ENCODE assay signal across 11 cellular contexts in genomic region chr7:45031829-45032228, GRCh38. TPM values are rescaled to one million over a fixed set of nuclear protein-coding genes. Genes with fewer than 3 reads are reported as not detected.
DNase-seq lines count a peak whose midpoint lies in the region; FAIRE-seq and TF ChIP-seq lines count a peak whose summit lies in the region.
"Had no signal": no experiment of that assay in that cellular context is flagged by ENCODE, and none has a peak within 500 bp of the region (broad histone marks: within the 10 kb centered on the region; RNA-seq: fewer than 3 reads in every experiment).

No MANE protein-coding gene starts in this region.

- H2BK5ac ChIP-seq in H1 (ENCODE audit: low read depth, low read length), result 0 out of 2 replicates have a peak overlapping the region, but pooled peaks have one; percentile 26

- peaks cover 12% of the 10 kb centered on the region for H3F3A ChIP-seq in MM.1S (ENCODE audit: insufficient read depth, low read length)

- H3K23me2 ChIP-seq in H1 (ENCODE audit: low read depth, low read length), result no peaks in the 10 kb centered on the region

- CTCF ChIA-PET in H1 (lab: Charles Lee; ENCODE audit: partially characterized antibody), result interaction anchor here (0.8 to 2.0 kb wide), 5 partner anchors 10 to 119 kb away, joined by 3 to 10 read pairs (median 6); no protein-coding TSS in a partner anchor

- no peak overlapping the region for H2BK12ac ChIP-seq in H1 (ENCODE audit: low read depth, low read length)

- H3K9me3 ChIP-seq in H1 (ENCODE audit: insufficient read depth in 2 of 2, low read depth in 1 of 2, low read length in 1 of 2) (no peaks in the 10 kb centered on the region), MM.1S (replicated peaks; ENCODE audit: insufficient read depth, low read length) (no peaks in the 10 kb centered on the region)

- H3K4me3 Mint-ChIP-seq in CD14-positive monocyte, result no peak overlapping the region

- H3K14ac ChIP-seq in H1 (ENCODE audit: insufficient read length), result no peak overlapping the region

- no peak overlapping the region for H3K4me2 ChIP-seq in H1 (ENCODE audit: insufficient read depth in 1 of 2, low read depth in 2 of 2, low read length in 2 of 2)
- no peak overlapping the region for H3K4me2 ChIP-seq in MM.1S (ENCODE audit: low read depth, low read length)

- no peak overlapping the region for H2BK120ac ChIP-seq in H1 (replicated peaks; ENCODE audit: low read depth, low read length)

- H3K27me3 ChIP-seq in H1 (replicated peaks in 1 of 4; ENCODE audit: control insufficient read depth in 3 of 4, extremely low read depth in 1 of 4, insufficient read depth in 3 of 4, low read length in 3 of 4) (no peaks in the 10 kb centered on the region), MM.1S (replicated peaks; ENCODE audit: insufficient read depth, low read length) (no peaks in the 10 kb centered on the region)
- H3K27me3 ChIP-seq: brain microvascular endothelial cell had no signal

- no peak for FAIRE-seq in H1 (lab: Jason Lieb, UNC)
- FAIRE-seq: endothelial cell of umbilical vein had no signal

- H3K9ac ChIP-seq in H1 (replicated peaks in 1 of 4; ENCODE audit: extremely low read depth in 1 of 4, low read depth in 3 of 4, low read length in 3 of 4), result no peak overlapping the region
- no peak overlapping the region for H3K9ac ChIP-seq in MM.1S (ENCODE audit: low read length)

- no peak overlapping the region for H3K23ac ChIP-seq in H1 (ENCODE audit: insufficient read length)

- no peaks in the 10 kb centered on the region for H3K9me3 Mint-ChIP-seq in CD14-positive monocyte

- no peak overlapping the region for H3K4ac ChIP-seq in H1 (replicated peaks; ENCODE audit: insufficient read length, low read depth, low read length)

- no peak overlapping the region for H4K91ac ChIP-seq in H1 (replicated peaks; ENCODE audit: insufficient read length, low read length)

- DNase-seq in CD14-positive monocyte (ENCODE audit: low spot score), result no peak
- DNase-seq in DMS53 treated with DMSO at 0.1 percent for 48 hours (lab: John Stamatoyannopoulos, UW; ENCODE audit: unreplicated experiment), result peak; percentile 21
- DNase-seq in NCI-H748 treated with DMSO at 0.1 percent for 48 hours (lab: John Stamatoyannopoulos, UW), result peak; percentile 26
- DNase-seq in H1 (ENCODE audit: low read depth in 1 of 2, low spot score in 2 of 2), result no peak
- no peak for DNase-seq in MM.1S
- DNase-seq in NCI-H2196 treated with DMSO at 0.1 percent for 48 hours (lab: John Stamatoyannopoulos, UW; ENCODE audit: unreplicated experiment), result no peak
- no peak for DNase-seq in NCI-H226
- no peak for DNase-seq in NCI-H187 (lab: John Stamatoyannopoulos, UW)
- DNase-seq: brain microvascular endothelial cell, mammary epithelial cell had no signal

- H3K79me2 ChIP-seq in H1 (ENCODE audit: control insufficient read depth in 1 of 2, insufficient read depth in 2 of 2, low read length in 2 of 2), result peaks cover 0 to 25% of the 10 kb centered on the region in 2 experiments; a peak in 2 of 4 replicates
- H3K79me2 ChIP-seq in MM.1S (ENCODE audit: low read length), result peaks cover 97% of the 10 kb centered on the region

- H3K27ac Mint-ChIP-seq in CD14-positive monocyte, result peak overlapping the region in 6 of 7 donors; percentile 12 to 79 (median 55)

- no peak overlapping the region for H2AK5ac ChIP-seq in H1 (ENCODE audit: low read depth, low read length)

- H3K4me1 ChIP-seq in H1 (replicated peaks in 1 of 4; ENCODE audit: control insufficient read depth in 3 of 4, insufficient read depth in 4 of 4, low read length in 3 of 4) (peaks cover 0 to 5% (median 0%) of the 10 kb centered on the region in 4 experiments; a peak in 1 of 7 replicates), MM.1S (ENCODE audit: low read length) (peaks cover 37% of the 10 kb centered on the region)

- H2BK15ac ChIP-seq in H1 (ENCODE audit: low read length), result no peak overlapping the region

- intact Hi-C loops in CD14-positive monocyte (cut with micrococcal nuclease), result no loop called here

- H3K79me1 ChIP-seq in H1 (ENCODE audit: low read depth, low read length), result no peaks in the 10 kb centered on the region; the same call in none of the 2 replicates

- peaks cover 77% of the 10 kb centered on the region for H3K4me1 Mint-ChIP-seq in CD14-positive monocyte

- peaks cover 18 to 52% of the 10 kb centered on the region in 2 donors for H3K36me3 Mint-ChIP-seq in CD14-positive monocyte

- no peak overlapping the region for H3K56ac ChIP-seq in H1 (replicated peaks; ENCODE audit: insufficient read length, low read depth, low read length)

- H2BK20ac ChIP-seq in H1 (ENCODE audit: low read length), result no peak overlapping the region

- H3K27me3 Mint-ChIP-seq in CD14-positive monocyte (ENCODE audit: low read depth in 3 of 3), result peaks cover 0 to 5% (median 2%) of the 10 kb centered on the region in 3 donors

- H3K9me2 ChIP-seq in MM.1S (replicated peaks; ENCODE audit: insufficient read depth, low read length), result no peaks in the 10 kb centered on the region

- H3K18ac ChIP-seq in H1 (ENCODE audit: extremely low read depth, low read length), result no peak overlapping the region

- H4K20me1 ChIP-seq in H1 (replicated peaks in 1 of 2; ENCODE audit: control insufficient read depth in 1 of 2, insufficient read depth in 2 of 2, low read length in 2 of 2), result peaks cover 0 to 5% of the 10 kb centered on the region in 2 experiments
- H4K20me1 ChIP-seq in MM.1S (ENCODE audit: insufficient read depth, low read length), result peaks cover 25% of the 10 kb centered on the region; the same call in 1 of the 2 replicates

- no peak overlapping the region for H3K4me3 ChIP-seq in H1 (ENCODE audit: extremely low read depth in 1 of 4, insufficient read depth in 2 of 4, low read depth in 3 of 4, low read length in 4 of 4)
- no peak overlapping the region for H3K4me3 ChIP-seq in MM.1S (ENCODE audit: low read length)

- no peak overlapping the region for H3K27ac ChIP-seq in H1 (ENCODE audit: low read depth, low read length)
- no peak overlapping the region for H3K27ac ChIP-seq in MM.1S (ENCODE audit: low read length)
- H3K27ac ChIP-seq: brain microvascular endothelial cell had no signal

- H3K36me3 ChIP-seq in H1 (ENCODE audit: control insufficient read depth in 2 of 4, insufficient read depth in 4 of 4, low read length in 3 of 4) (no peaks in the 10 kb centered on the region), MM.1S (replicated peaks; ENCODE audit: insufficient read depth, low read length) (peaks cover 3% of the 10 kb centered on the region; the same call in 1 of the 2 replicates)

- TF ChIP-seq EP300 in H1 (IDR thresholded peaks at IDR 0.05; ENCODE audit: borderline replicate concordance in 1 of 2, low read depth in 2 of 2, low read length in 2 of 2), result peak in 1 of 2 experiments; percentile 14; a peak in 1 of 3 replicates

- 77% methylated on average over 4 of the region's 4 CpGs; no CpG with 5 or more reads in 1 of the 2 experiments for WGBS in H1 (ENCODE audit: extremely low coverage in 1 of 2, insufficient coverage in 1 of 2, insufficient read length in 1 of 2, insufficient replicate concordance in 2 of 2, low coverage in 1 of 2, low lambda C conversion rate in 2 of 2, missing lambda C conversion rate in 1 of 2), 2 experiments

- TF ChIP-seq CTCF in CD14-positive monocyte (IDR thresholded peaks at IDR 0.05) (no peak), H1 (IDR thresholded peaks at IDR 0.05; ENCODE audit: control extremely low read depth in 1 of 3, insufficient read depth in 1 of 3, low read depth in 1 of 3, low read length in 3 of 3) (no peak), MM.1S (IDR thresholded peaks at IDR 0.05; ENCODE audit: low read length) (no peak)

- no peak overlapping the region for H4K5ac ChIP-seq in H1 (ENCODE audit: insufficient read length, low read depth, low read length)

- no peak for TF ChIP-seq POLR2A in H1 (IDR thresholded peaks at IDR 0.05; ENCODE audit: control extremely low read depth in 1 of 2, low read depth in 2 of 2, low read length in 2 of 2)

- TF ChIP-seq RAD21 in H1 (IDR thresholded peaks at IDR 0.05 in 1 of 2, conservative IDR thresholded peaks at IDR 0.05 in 1 of 2; ENCODE audit: low read depth in 2 of 2, low read length in 2 of 2), result no peak

- POLR2A ChIA-PET in H1 (lab: Charles Lee; ENCODE audit: partially characterized antibody), result interaction anchor here (0.9 kb wide), 1 partner anchor 50 kb away, joined by 4 read pairs; no protein-coding TSS in a partner anchor

- no peak overlapping the region for H2AFZ ChIP-seq in H1 (ENCODE audit: low read length)
- H2AFZ ChIP-seq in MM.1S (ENCODE audit: low read length), result no peak overlapping the region

- no peak overlapping the region for H4K8ac ChIP-seq in H1 (ENCODE audit: extremely low read depth, insufficient read depth, low read length)

RNA-seq across cellular contexts. Expression of gene CCM2, which starts 31.8 kb away (rescaled TPM):
- polyA plus RNA-seq in CD14-positive monocyte (10 to 100 TPM; 38.5 to 51.4 TPM), H1 (2011; rRNA removed) (41.2 and 54.8 TPM in 2 replicates)
- total RNA-seq in H1 (2021; fragmentation: NEBNext Ultra II Directional; extraction: Animal tissue kit (Norgen Biotek cat#: 25700)), result 31.3 and 31.6 TPM in 2 replicates
- 40.7 TPM for polyA plus RNA-seq in H1 (2011; cell fraction: cytosol; rRNA removed)
- polyA plus RNA-seq in H1 (2011; cell fraction: nucleus; rRNA removed), result 51.2 TPM
- 21.6 to 34.6 TPM (median 32.5 TPM) in 4 replicates for polyA plus RNA-seq in H1 (2012, experiment 1 of 2)
- polyA plus RNA-seq in H1 (2012, experiment 2 of 2), result 28.2 TPM
- polyA plus RNA-seq in H1 (2013, experiment 1 of 2), result 20.3 TPM
- 19.7 TPM for polyA plus RNA-seq in H1 (2013, experiment 2 of 2)
- polyA minus RNA-seq in H1 (2011; rRNA and poly(A)+ RNA removed), result 26.9 and 30.1 TPM in 2 replicates
- 18.4 TPM for polyA minus RNA-seq in H1 (2011; cell fraction: cytosol; rRNA and poly(A)+ RNA removed)
- polyA minus RNA-seq in H1 (2011; cell fraction: nucleus; rRNA and poly(A)+ RNA removed), result 19.1 TPM

RNA-seq across cellular contexts. Expression of gene MYO1G, which starts 53.0 kb away (rescaled TPM):
- 100 to 1,000 TPM; 119 to 135 TPM for polyA plus RNA-seq in CD14-positive monocyte
- 0.11 and 0.19 TPM in 2 replicates for total RNA-seq in H1 (2021; fragmentation: NEBNext Ultra II Directional; extraction: Animal tissue kit (Norgen Biotek cat#: 25700))
- 0.08 and 0.11 TPM in 2 replicates for polyA plus RNA-seq in H1 (2011; rRNA removed)
- 0.12 TPM for polyA plus RNA-seq in H1 (2011; cell fraction: cytosol; rRNA removed)
- 0.50 TPM for polyA plus RNA-seq in H1 (2011; cell fraction: nucleus; rRNA removed)
- polyA plus RNA-seq in H1 (2012, experiment 1 of 2), result 0.08 to 0.15 TPM (median 0.11 TPM) in 3 of 4 replicates, not detected in the other
- polyA plus RNA-seq in H1 (2012, experiment 2 of 2), result not detected
- polyA plus RNA-seq in H1 (2013, experiment 1 of 2), result 0.04 TPM
- 0.04 TPM for polyA plus RNA-seq in H1 (2013, experiment 2 of 2)
- 0.20 and 0.54 TPM in 2 replicates for polyA minus RNA-seq in H1 (2011; rRNA and poly(A)+ RNA removed)
- polyA minus RNA-seq in H1 (2011; cell fraction: cytosol; rRNA and poly(A)+ RNA removed), result 1.8 TPM
- 1.9 TPM for polyA minus RNA-seq in H1 (2011; cell fraction: nucleus; rRNA and poly(A)+ RNA removed)
- polyA plus RNA-seq: endothelial cell of umbilical vein had no signal

RNA-seq across cellular contexts. Expression of gene NACAD, which starts 56.9 kb away (rescaled TPM):
- polyA plus RNA-seq in CD14-positive monocyte (not detected), H1 (2011; rRNA removed) (1.3 and 2.7 TPM in 2 replicates)
- total RNA-seq in H1 (2021; fragmentation: NEBNext Ultra II Directional; extraction: Animal tissue kit (Norgen Biotek cat#: 25700)), result 6.0 and 6.4 TPM in 2 replicates
- polyA plus RNA-seq in H1 (2011; cell fraction: cytosol; rRNA removed), result 0.89 TPM
- 2.7 TPM for polyA plus RNA-seq in H1 (2011; cell fraction: nucleus; rRNA removed)
- 3.6 to 5.1 TPM (median 4.4 TPM) in 4 replicates for polyA plus RNA-seq in H1 (2012, experiment 1 of 2)
- 3.1 TPM for polyA plus RNA-seq in H1 (2012, experiment 2 of 2)
- 3.0 TPM for polyA plus RNA-seq in H1 (2013, experiment 1 of 2)
- polyA plus RNA-seq in H1 (2013, experiment 2 of 2), result 2.9 TPM
- 1.0 and 1.1 TPM in 2 replicates for polyA minus RNA-seq in H1 (2011; rRNA and poly(A)+ RNA removed)
- 3.6 TPM for polyA minus RNA-seq in H1 (2011; cell fraction: cytosol; rRNA and poly(A)+ RNA removed)
- polyA minus RNA-seq in H1 (2011; cell fraction: nucleus; rRNA and poly(A)+ RNA removed), result 4.6 TPM

Comparison
In these comparisons a context has a peak if more than half of its experiments do, and no peak if none do; other contexts are left out.
1. DNase-seq: peak in DMS53 treated with DMSO at 0.1 percent for 48 hours (single experiment) and NCI-H748 treated with DMSO at 0.1 percent for 48 hours (single experiment); none in CD14-positive monocyte (single experiment), H1 (0 of 2), MM.1S (single experiment), NCI-H2196 treated with DMSO at 0.1 percent for 48 hours (single experiment), NCI-H226 (single experiment) and NCI-H187 (0 of 2).
2. RNA of gene MYO1G, which starts 53.0 kb away (polyA plus RNA-seq): 119 to 135 TPM in CD14-positive monocyte; 0.04 to 0.50 TPM in H1; every median in the first group is over 10 times any median in the second.